Comparison of ENCODE assay signal across 15 cellular contexts in the genomic region with DNA sequence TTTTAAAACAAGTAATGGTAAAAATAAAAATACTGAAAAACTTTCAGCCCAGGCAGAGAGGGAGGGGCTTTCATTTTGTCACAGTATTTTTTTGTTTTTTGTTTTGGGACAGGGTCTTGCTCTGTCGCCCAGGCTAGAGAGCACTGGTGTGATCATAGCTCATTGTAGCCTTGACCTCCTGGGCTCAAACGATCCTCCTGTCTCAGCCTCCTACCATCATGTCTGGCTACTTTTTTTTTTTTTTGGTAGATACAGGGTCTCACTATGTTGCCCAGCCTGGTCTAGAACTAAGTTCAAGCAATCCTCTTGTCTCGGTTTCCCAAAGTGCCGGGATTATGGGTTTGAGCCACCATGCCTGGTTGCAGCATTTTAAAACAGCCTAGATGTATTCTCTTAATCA. TPM values are rescaled to one million over a fixed set of nuclear protein-coding genes. Genes with fewer than 3 reads are reported as not detected.
"Had no signal": no experiment of that assay in that cellular context is flagged by ENCODE, and none has a peak within 500 bp of the region (broad histone marks: within the 10 kb centered on the region; RNA-seq: fewer than 3 reads in every experiment).

No MANE protein-coding gene starts in this region.

- H3K36me3 ChIP-seq: pancreas, spleen, thoracic aorta, upper lobe of right lung had no signal

- H2AFZ ChIP-seq: hepatocyte had no signal

- H3K4me1 ChIP-seq: pancreas, spleen, upper lobe of right lung had no signal

- H3K4me3 ChIP-seq: hepatocyte, pancreas, spleen, thoracic aorta, upper lobe of right lung had no signal

- ATAC-seq: activated naive CD4-positive, alpha-beta T cell treated with anti-CD3 and anti-CD28 coated beads, Interleukin-2, amount 50 U/mL, for 72 hours; effector memory CD8-positive, alpha-beta T cell; natural killer cell; stimulated activated memory B cell treated with anti-CD40 and anti-IgM and Interleukin-4, amounts not matched to agents 10 μg/mL and 1 μg/mL and 100 μg/mL, for 72 hours; T-helper 17 cell; upper lobe of right lung had no signal

- DNase-seq: activated CD4-positive, CD25-positive, alpha-beta regulatory T cell treated with anti-CD3 and anti-CD28 coated beads, Interleukin-2, amount 50 U/mL, for 72 hours; activated gamma-delta T cell treated with Interleukin-2 at 50 U/mL for 16 hours; activated T-cell treated with anti-CD3 and anti-CD28 coated beads for 4 hours; effector memory CD8-positive, alpha-beta T cell; natural killer cell; pancreas; spleen; stimulated activated CD4-positive, alpha-beta T cell treated with anti-CD3 and anti-CD28 coated beads, Interleukin-4, amount 100 ng/mL, for 4 hours; T-helper 17 cell; upper lobe of right lung had no signal

- H3K36me3 Mint-ChIP-seq: natural killer cell; stimulated activated memory B cell treated with anti-CD40 and anti-IgM and Interleukin-4, amounts not matched to agents 10 μg/mL and 1 μg/mL and 100 μg/mL, for 72 hours had no signal

- H3K79me2 ChIP-seq: hepatocyte had no signal

- H3K27ac Mint-ChIP-seq: activated naive CD4-positive, alpha-beta T cell treated with anti-CD3 and anti-CD28 coated beads, Interleukin-2, amount 50 U/mL, for 72 hours; activated T-helper 1 cell treated with anti-CD3 and anti-CD28 coated beads, Interleukin-12 subunit alpha, Interleukin-12 subunit beta, Interleukin-2, Interleukin-4 antibody, amounts not matched to agents 30 ng/mL and 10 ng/mL and 1 ng/mL, durations not matched to agents 14 hours and 24 hours and 36 hours; effector memory CD8-positive, alpha-beta T cell; natural killer cell; stimulated activated memory B cell treated with anti-CD40 and anti-IgM and Interleukin-4, amounts not matched to agents 10 μg/mL and 1 μg/mL and 100 μg/mL, for 72 hours; T-helper 17 cell had no signal

- H3K27me3 ChIP-seq: hepatocyte, pancreas, spleen, upper lobe of right lung had no signal

- H3K27ac ChIP-seq: pancreas, spleen, thoracic aorta, upper lobe of right lung had no signal

- H3K4me3 Mint-ChIP-seq: activated T-helper 1 cell treated with anti-CD3 and anti-CD28 coated beads, Interleukin-12 subunit alpha, Interleukin-12 subunit beta, Interleukin-2, Interleukin-4 antibody, amounts not matched to agents 30 ng/mL and 10 ng/mL and 1 ng/mL, durations not matched to agents 14 hours and 24 hours and 36 hours; effector memory CD8-positive, alpha-beta T cell; natural killer cell; stimulated activated memory B cell treated with anti-CD40 and anti-IgM and Interleukin-4, amounts not matched to agents 10 μg/mL and 1 μg/mL and 100 μg/mL, for 72 hours; T-helper 17 cell had no signal

- H3K4me1 Mint-ChIP-seq: natural killer cell; stimulated activated memory B cell treated with anti-CD40 and anti-IgM and Interleukin-4, amounts not matched to agents 10 μg/mL and 1 μg/mL and 100 μg/mL, for 72 hours; T-helper 17 cell had no signal

- H3K27me3 Mint-ChIP-seq: effector memory CD8-positive, alpha-beta T cell; stimulated activated memory B cell treated with anti-CD40 and anti-IgM and Interleukin-4, amounts not matched to agents 10 μg/mL and 1 μg/mL and 100 μg/mL, for 72 hours; T-helper 17 cell had no signal

- H3K9me3 ChIP-seq: pancreas, thoracic aorta, upper lobe of right lung had no signal

RNA-seq across cellular contexts. Expression of a gene that starts 40.8 kb away (rescaled TPM):
- total RNA-seq: natural killer cell, T-helper 17 cell had no signal
